ENCODE assay signal across 5 cellular contexts in genomic region chr15:30497275-30497674, GRCh38. TPM values are rescaled to one million over a fixed set of nuclear protein-coding genes. Genes with fewer than 3 reads are reported as not detected.
"Had no signal": no experiment of that assay in that cellular context is flagged by ENCODE, and none has a peak within 500 bp of the region (broad histone marks: within the 10 kb centered on the region; RNA-seq: fewer than 3 reads in every experiment).

No MANE protein-coding gene starts in this region.

RNA-seq across cellular contexts. Expression of gene GOLGA8Q, which starts 54.6 kb away (rescaled TPM):
- total RNA-seq: neural crest cell, progenitor cell of endocrine pancreas, smooth muscle cell had no signal
- polyA plus RNA-seq: naive thymus-derived CD8-positive, alpha-beta T cell; neural cell; smooth muscle cell had no signal
